ENCODE assay signal across 8 cellular contexts in genomic region chr17:58324409-58325288, GRCh38. TPM values are rescaled to one million over a fixed set of nuclear protein-coding genes. Genes with fewer than 3 reads are reported as not detected.
A peak's percentile ranks its signal among the peaks of the same experiment; 100 is the strongest.
DNase-seq lines count a peak whose midpoint lies in the region; ATAC-seq, FAIRE-seq and TF ChIP-seq lines count a peak whose summit lies in the region.

No MANE protein-coding gene starts in this region.

- WGBS in pancreas, 2 donors = 2 to 5% methylated on average over 64 to 66 of the region's 66 CpGs

- intact Hi-C loops in pancreas (cut with DNase I) = loop anchor here in 1 of 3 donors (5.0 kb wide), 1 partner anchor 123 kb away; no protein-coding TSS in a partner anchor

- POLR2A ChIA-PET in T-cell (lab: Charles Lee) = interaction anchor here in 1 of 2 donors (1.6 kb wide), 1 partner anchor 27 kb away, joined by 4 read pairs; the partner anchor contains the start of gene SUPT4H1

- FAIRE-seq in pancreas (lab: Jason Lieb, UNC) = no peak

- no peaks in the 10 kb centered on the region for H3K9me3 ChIP-seq in pancreas

- H3K27me3 ChIP-seq in foreskin keratinocyte = peaks cover 36% of the 10 kb centered on the region
- no peaks in the 10 kb centered on the region for H3K27me3 ChIP-seq in pancreas

- CTCF ChIA-PET in T-cell (lab: Charles Lee) = interaction anchor here in 1 of 2 donors (0.6 kb wide), 1 partner anchor 987 kb away, joined by 7 read pairs; no protein-coding TSS in a partner anchor

- H3K27ac Mint-ChIP-seq in T-cell = peak overlapping the region; percentile 73 to 84

- peaks cover 14% of the 10 kb centered on the region for H3K36me3 Mint-ChIP-seq in T-cell

- H3K27me3 Mint-ChIP-seq in T-cell = no peaks in the 10 kb centered on the region

- peaks cover 45 to 54% (median 47%) of the 10 kb centered on the region in 3 donors for H3K4me1 Mint-ChIP-seq in T-cell

- H3K9me3 Mint-ChIP-seq in T-cell = no peaks in the 10 kb centered on the region

- H3K36me3 ChIP-seq in pancreas = no peaks in the 10 kb centered on the region

- H3K4me1 ChIP-seq in foreskin keratinocyte (no peaks in the 10 kb centered on the region), pancreas (no peaks in the 10 kb centered on the region)

- peak; percentile 31 to 71 for DNase-seq in NCI-H2081 (lab: John Stamatoyannopoulos, UW)
- DNase-seq in NCI-H2081 treated with DMSO at 0.1 percent for 48 hours (lab: John Stamatoyannopoulos, UW) = no peak
- DNase-seq in T-cell = no peak
- no peak for DNase-seq in foreskin keratinocyte
- DNase-seq in pancreas = peak; percentile 58 to 90 (median 74)
- DNase-seq in foreskin melanocyte = no peak
- no peak for DNase-seq in stimulated activated naive CD4-positive, alpha-beta T cell (lab: John Stamatoyannopoulos, UW)

- peak overlapping the region; percentile 22 to 100 (median 25) for H3K4me3 Mint-ChIP-seq in T-cell

- TF ChIP-seq CTCF in foreskin keratinocyte (conservative IDR thresholded peaks at IDR 0.05) = no peak
- TF ChIP-seq CTCF in pancreas (IDR thresholded peaks at IDR 0.05) = no peak

- ATAC-seq in T-cell (replicated peaks in 1 of 4) = no peak
- ATAC-seq in foreskin keratinocyte = peak; percentile 71
- peak; percentile 91 to 96 (median 94) for ATAC-seq in pancreas
- ATAC-seq in HG02885 (IDR thresholded peaks at IDR 0.05; ENCODE audit: poor library complexity, unreplicated experiment) = no peak

- peak overlapping the region; percentile 62 to 83 (median 74) for H3K4me3 ChIP-seq in pancreas

- H3K27ac ChIP-seq in foreskin keratinocyte (no peak overlapping the region), pancreas (no peak overlapping the region)

RNA-seq across cellular contexts. Expression of gene TSPOAP1, which starts 3.9 kb away (rescaled TPM):
- total RNA-seq in T-cell (10 to 100 TPM; 15.6 to 62.7 (median 19.9) TPM), foreskin keratinocyte (0.37 and 0.74 TPM in 2 replicates), pancreas (10 to 100 TPM in 4 of 6 donors, 1 to 10 TPM in 2; 7.0 to 19.6 (median 12.9) TPM)
- polyA plus RNA-seq in foreskin keratinocyte (0.32 and 0.39 TPM in 2 replicates), pancreas (10 to 100 TPM; 56.7 to 90.2 TPM)

RNA-seq across cellular contexts. Expression of gene SUPT4H1, which starts 27.4 kb away (rescaled TPM):
- total RNA-seq in T-cell (10 to 100 TPM; 40.5 to 77.3 (median 63.2) TPM), foreskin keratinocyte (70.1 and 73.0 TPM in 2 replicates), pancreas (10 to 100 TPM; 14.1 to 43.7 (median 26.5) TPM)
- polyA plus RNA-seq in foreskin keratinocyte (118 and 127 TPM in 2 replicates), pancreas (10 to 100 TPM; 23.3 to 42.3 TPM)

RNA-seq across cellular contexts. Expression of gene MPO, which starts 43.9 kb away (rescaled TPM):
- total RNA-seq in T-cell = 1 to 10 TPM in 4 of 5 donors, under 1 TPM in 1; 0.32 to 1.9 (median 1.1) TPM
- not detected in 2 replicates for total RNA-seq in foreskin keratinocyte
- polyA plus RNA-seq in foreskin keratinocyte = not detected in 2 replicates
- total RNA-seq in pancreas = under 1 TPM; 0.03 to 0.28 (median 0.09) TPM
- under 1 TPM in 1 of 2 donors, not detected in 1; 0.19 TPM for polyA plus RNA-seq in pancreas

Comparison
In these comparisons a context has a peak if more than half of its experiments do, and no peak if none do; other contexts are left out.
1. DNase-seq: peak in NCI-H2081 (2 of 2) and pancreas (6 of 6); none in NCI-H2081 treated with DMSO at 0.1 percent for 48 hours (single experiment), T-cell (0 of 34), foreskin keratinocyte (0 of 2), foreskin melanocyte (single experiment) and stimulated activated naive CD4-positive, alpha-beta T cell (0 of 6).
2. ATAC-seq: peak in foreskin keratinocyte (single experiment) and pancreas (4 of 4); none in T-cell (0 of 4) and HG02885 (single experiment).